Comparison of ENCODE assay signal across 8 cellular contexts in the genomic region with DNA sequence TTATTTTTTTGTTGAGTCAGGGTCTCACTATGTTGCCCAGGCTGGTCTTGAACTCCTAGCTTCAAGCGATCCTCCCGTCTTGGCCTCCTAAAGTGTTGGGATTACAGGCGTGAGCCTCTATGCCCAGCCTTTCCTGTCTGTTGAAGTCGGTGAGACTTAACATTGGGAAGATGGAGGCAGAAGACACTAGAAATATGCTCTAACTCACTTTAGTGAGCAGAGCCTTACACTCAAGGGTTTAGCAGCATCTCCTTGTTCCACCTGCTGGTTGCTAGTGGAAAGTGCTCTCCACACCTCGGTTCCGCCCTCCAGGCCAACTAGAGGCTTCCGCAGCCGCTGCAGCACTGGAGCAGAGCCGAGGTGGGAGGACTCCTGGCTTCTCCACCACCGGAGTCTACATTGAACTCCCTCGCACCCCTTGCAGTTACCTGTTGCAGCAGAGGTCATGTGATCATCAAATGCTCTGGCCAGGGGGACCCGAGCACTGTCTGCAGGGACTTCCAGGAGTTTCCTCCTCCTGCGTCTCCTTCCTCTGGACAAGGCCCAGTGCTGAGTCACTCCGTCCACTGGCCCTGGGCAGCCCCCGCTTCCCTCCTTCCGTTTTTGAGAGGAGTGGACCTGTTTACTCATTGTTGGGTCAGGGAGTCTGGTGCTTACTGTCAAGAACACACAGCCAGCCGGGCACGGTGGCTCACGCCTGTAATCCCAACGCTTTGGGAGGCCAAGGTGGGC. TPM values are rescaled to one million over a fixed set of nuclear protein-coding genes. Genes with fewer than 3 reads are reported as not detected.
DNase-seq lines count a peak whose midpoint lies in the region; ATAC-seq and TF ChIP-seq lines count a peak whose summit lies in the region.

No MANE protein-coding gene starts in this region.

- H3K36me3 ChIP-seq in BJ (ENCODE audit: control insufficient read depth, insufficient read depth, low read length) (no peaks in the 10 kb centered on the region), OCI-LY3 (replicated peaks; ENCODE audit: low read depth, low read length) (no peaks in the 10 kb centered on the region)

- DNase-seq in BJ (ENCODE audit: low read depth) (no peak), activated T-cell treated with anti-CD3 and anti-CD28 coated beads for 48 hours (ENCODE audit: low read depth) (peak; percentile 75), fibroblast of gingiva (ENCODE audit: low read depth) (peak; percentile 55), nephron progenitor cell (peak; percentile 62)

- no peak overlapping the region; the same call in 1 of the 2 replicates for H3K27ac ChIP-seq in OCI-LY3 (ENCODE audit: low read length)

- H3K27me3 ChIP-seq in BJ (ENCODE audit: control insufficient read depth, insufficient read depth, low read length), result 0 out of 2 replicates have a peak, but pooled peaks cover 4% of the 10 kb centered on the region
- no peaks in the 10 kb centered on the region for H3K27me3 ChIP-seq in OCI-LY3 (ENCODE audit: low read depth, low read length)

- no peaks in the 10 kb centered on the region for H3K27me3 Mint-ChIP-seq in nephron progenitor cell (ENCODE audit: low read depth, poor library complexity)
- H3K27me3 Mint-ChIP-seq in stimulated activated naive CD8-positive, alpha-beta T cell treated with anti-CD3 and anti-CD28 coated beads, Interleukin-15, Interleukin-2, amounts not matched to agents 100 ng/mL and 50 ng/mL, for 24 hours, result no peaks in the 10 kb centered on the region

- H3K36me3 Mint-ChIP-seq in nephron progenitor cell (ENCODE audit: low read depth), result no peaks in the 10 kb centered on the region
- H3K36me3 Mint-ChIP-seq in stimulated activated naive CD8-positive, alpha-beta T cell treated with anti-CD3 and anti-CD28 coated beads, Interleukin-15, Interleukin-2, amounts not matched to agents 100 ng/mL and 50 ng/mL, for 24 hours (ENCODE audit: low read depth), result no peaks in the 10 kb centered on the region

- no peak overlapping the region for H3K27ac Mint-ChIP-seq in nephron progenitor cell
- H3K27ac Mint-ChIP-seq in stimulated activated naive CD8-positive, alpha-beta T cell treated with anti-CD3 and anti-CD28 coated beads, Interleukin-15, Interleukin-2, amounts not matched to agents 100 ng/mL and 50 ng/mL, for 24 hours, result peak overlapping the region; percentile 93

- H3K4me3 ChIP-seq in BJ (ENCODE audit: low read depth, low read length) (no peak overlapping the region), OCI-LY3 (ENCODE audit: low read length) (peak overlapping the region; percentile 58)

- H3K9me3 Mint-ChIP-seq in nephron progenitor cell, result no peaks in the 10 kb centered on the region
- H3K9me3 Mint-ChIP-seq in stimulated activated naive CD8-positive, alpha-beta T cell treated with anti-CD3 and anti-CD28 coated beads, Interleukin-15, Interleukin-2, amounts not matched to agents 100 ng/mL and 50 ng/mL, for 24 hours, result no peaks in the 10 kb centered on the region

- CTCF ChIA-PET in BJ (lab: Yijun Ruan, JAX), result interaction anchor here (1.0 to 1.2 kb wide), 3 partner anchors 25 to 136 kb away, joined by 3 to 4 read pairs (median 3); no protein-coding TSS in a partner anchor

- H4K20me1 ChIP-seq in OCI-LY3 (ENCODE audit: insufficient read depth, low read length), result no peaks in the 10 kb centered on the region

- H2AFZ ChIP-seq in OCI-LY3 (ENCODE audit: low read depth, low read length), result peak overlapping the region; percentile 99

- H3K4me3 Mint-ChIP-seq in nephron progenitor cell, result no peak overlapping the region
- H3K4me3 Mint-ChIP-seq in stimulated activated naive CD8-positive, alpha-beta T cell treated with anti-CD3 and anti-CD28 coated beads, Interleukin-15, Interleukin-2, amounts not matched to agents 100 ng/mL and 50 ng/mL, for 24 hours, result no peak overlapping the region

- H3K79me2 ChIP-seq in OCI-LY3 (ENCODE audit: low read length), result no peaks in the 10 kb centered on the region

- ATAC-seq in GM19043 (IDR thresholded peaks at IDR 0.05; ENCODE audit: low read depth, unreplicated experiment) (peak; percentile 95), HG03439 (IDR thresholded peaks at IDR 0.05; ENCODE audit: unreplicated experiment) (peak; percentile 77)

- H3K4me2 ChIP-seq in OCI-LY3 (ENCODE audit: low read length), result peak overlapping the region; percentile 75

- H3K9ac ChIP-seq in OCI-LY3 (ENCODE audit: low read length), result peak overlapping the region; percentile 58; the same call in 1 of the 2 replicates

- H3K4me1 ChIP-seq in OCI-LY3 (ENCODE audit: low read length), result peaks cover 23% of the 10 kb centered on the region

- POLR2A ChIA-PET in BJ (lab: Charles Lee), result no interaction called here

- no peaks in the 10 kb centered on the region for H3K9me3 ChIP-seq in OCI-LY3 (ENCODE audit: insufficient read depth, low read length)

- TF ChIP-seq CTCF in BJ (IDR thresholded peaks at IDR 0.05; ENCODE audit: insufficient read depth, low read depth, low read length), result peak; percentile 60
- TF ChIP-seq CTCF in OCI-LY3 (IDR thresholded peaks at IDR 0.05; ENCODE audit: low read depth, low read length), result peak; percentile 85
- peak; percentile 59 for TF ChIP-seq CTCF in nephron progenitor cell (IDR thresholded peaks at IDR 0.05)

- peaks cover 11% of the 10 kb centered on the region for H3K4me1 Mint-ChIP-seq in nephron progenitor cell
- peaks cover 38% of the 10 kb centered on the region for H3K4me1 Mint-ChIP-seq in stimulated activated naive CD8-positive, alpha-beta T cell treated with anti-CD3 and anti-CD28 coated beads, Interleukin-15, Interleukin-2, amounts not matched to agents 100 ng/mL and 50 ng/mL, for 24 hours (ENCODE audit: low read depth)

RNA-seq across cellular contexts. Expression of a gene that starts 9.4 kb away (rescaled TPM):
- polyA plus RNA-seq in BJ (2011; rRNA removed), result 2.6 and 3.9 TPM in 2 replicates
- 0.31 and 1.2 TPM in 2 replicates for polyA minus RNA-seq in BJ (2011; rRNA and poly(A)+ RNA removed)

RNA-seq across cellular contexts. Expression of a gene that starts 44.4 kb away (rescaled TPM):
- polyA plus RNA-seq in BJ (2011; rRNA removed), result 58.1 and 91.5 TPM in 2 replicates
- polyA minus RNA-seq in BJ (2011; rRNA and poly(A)+ RNA removed), result 30.9 and 35.0 TPM in 2 replicates
